Comparison of ENCODE assay signal across 13 cellular contexts in the genomic region with DNA sequence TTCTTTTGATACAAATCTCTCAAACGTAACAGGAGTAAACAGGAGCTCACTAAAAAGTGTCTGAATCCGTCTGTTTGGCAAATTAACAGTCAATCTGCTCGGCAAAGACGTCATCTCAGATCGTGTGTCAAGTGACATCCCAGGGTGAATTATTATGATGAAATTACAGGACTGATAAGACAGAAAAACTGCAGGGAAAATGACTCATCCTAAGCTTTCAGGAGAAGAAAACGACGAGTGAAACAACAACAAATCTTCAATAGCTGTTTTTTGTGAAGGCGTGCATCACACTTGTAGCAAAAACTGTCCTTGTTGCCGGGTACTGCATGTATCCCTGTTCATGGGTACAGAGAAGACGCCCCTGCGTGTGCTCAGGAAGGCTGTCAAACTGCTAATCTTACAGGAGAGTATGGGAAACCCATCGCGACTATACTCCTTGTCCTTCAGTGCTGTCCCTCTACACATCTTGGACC. TPM values are rescaled to one million over a fixed set of nuclear protein-coding genes. Genes with fewer than 3 reads are reported as not detected.
DNase-seq lines count a peak whose midpoint lies in the region; ATAC-seq and TF ChIP-seq lines count a peak whose summit lies in the region.
"Had no signal": no experiment of that assay in that cellular context is flagged by ENCODE, and none has a peak within 500 bp of the region (broad histone marks: within the 10 kb centered on the region; RNA-seq: fewer than 3 reads in every experiment).

No MANE protein-coding gene starts in this region.

- ATAC-seq in sciatic nerve (peak; percentile 61), GM23338 (no peak), HG03457 (IDR thresholded peaks at IDR 0.05; ENCODE audit: unreplicated experiment) (no peak)

- H2AFZ ChIP-seq in GM23338: no peak overlapping the region

- H3K27ac ChIP-seq in GM23338 (ENCODE audit: low read depth): no peak overlapping the region

- H3F3A ChIP-seq in GM23338 (replicated peaks; ENCODE audit: low read depth): no peaks in the 10 kb centered on the region

- no peaks in the 10 kb centered on the region for H3K79me2 ChIP-seq in GM23338 (replicated peaks; ENCODE audit: insufficient read depth)

- no peak for TF ChIP-seq CTCF in GM23338 (conservative IDR thresholded peaks at IDR 0.05; ENCODE audit: low read depth in 2 of 2)

- H3K27me3 ChIP-seq in GM23338 (ENCODE audit: insufficient read depth): no peaks in the 10 kb centered on the region

- no peaks in the 10 kb centered on the region for H3K36me3 Mint-ChIP-seq in GM23338 (ENCODE audit: low read depth)
- H3K36me3 Mint-ChIP-seq: activated CD4-positive, alpha-beta memory T cell treated with anti-CD3 and anti-CD28 coated beads for 36 hours had no signal

- no peaks in the 10 kb centered on the region for H4K20me1 ChIP-seq in GM23338 (replicated peaks; ENCODE audit: insufficient read depth)

- H3K4me1 ChIP-seq in GM23338 (ENCODE audit: insufficient read depth): no peaks in the 10 kb centered on the region

- no peak overlapping the region for H3K4me3 ChIP-seq in GM23338

- intact Hi-C loops in sciatic nerve (cut with DNase I): no loop called here

- H3K4me3 Mint-ChIP-seq in GM23338: no peak overlapping the region
- H3K4me3 Mint-ChIP-seq: activated CD4-positive, alpha-beta memory T cell treated with anti-CD3 and anti-CD28 coated beads for 36 hours; central memory CD8-positive, alpha-beta T cell had no signal

- peaks cover 7% of the 10 kb centered on the region; the same call in 2 of the 3 replicates for H3K4me1 Mint-ChIP-seq in GM23338
- H3K4me1 Mint-ChIP-seq: central memory CD8-positive, alpha-beta T cell had no signal

- no peaks in the 10 kb centered on the region for H3K9me2 ChIP-seq in GM23338 (ENCODE audit: insufficient read depth)

- H3K27ac Mint-ChIP-seq in GM23338: no peak overlapping the region; the same call in 1 of the 2 replicates
- H3K27ac Mint-ChIP-seq: activated CD4-positive, alpha-beta memory T cell treated with anti-CD3 and anti-CD28 coated beads for 36 hours had no signal

- no peaks in the 10 kb centered on the region for H3K36me3 ChIP-seq in GM23338 (ENCODE audit: insufficient read depth)

- no peaks in the 10 kb centered on the region for H3K27me3 Mint-ChIP-seq in GM23338 (ENCODE audit: insufficient read depth, low read depth, poor library complexity)

- H3K9me3 Mint-ChIP-seq in GM23338: no peaks in the 10 kb centered on the region
- H3K9me3 Mint-ChIP-seq: activated CD4-positive, alpha-beta memory T cell treated with anti-CD3 and anti-CD28 coated beads for 36 hours; central memory CD8-positive, alpha-beta T cell had no signal

- DNase-seq in DMS 273 treated with DMSO at 0.1 percent for 48 hours (lab: John Stamatoyannopoulos, UW) (peak; percentile 46), SK-N-DZ (ENCODE audit: low spot score) (peak; percentile 55), fibroblast of peridontal ligament (ENCODE audit: extremely low read depth) (peak; percentile 60), sciatic nerve (ENCODE audit: low spot score) (no peak), GM23338 (ENCODE audit: low spot score) (no peak), cerebellum (ENCODE audit: low spot score) (no peak)
- no peak for DNase-seq in activated T-cell treated with anti-CD3 and anti-CD28 coated beads, Interleukin-2, amount 50 U/mL, for 48 hours
- DNase-seq: activated CD4-positive, alpha-beta memory T cell treated with anti-CD3 and anti-CD28 coated beads for 36 hours; activated effector memory CD4-positive, alpha-beta T cell treated with Interleukin-2 at 50 U/mL for 16 hours; GF-D8; T-helper 9 cell had no signal

- no peak overlapping the region for H3K4me2 ChIP-seq in GM23338

TF ChIP-seq in GM23338, 12 proteins besides CTCF, POLR2A, EP300 and RAD21 (continues in another document):
- TF ChIP-seq, protein P1, sequence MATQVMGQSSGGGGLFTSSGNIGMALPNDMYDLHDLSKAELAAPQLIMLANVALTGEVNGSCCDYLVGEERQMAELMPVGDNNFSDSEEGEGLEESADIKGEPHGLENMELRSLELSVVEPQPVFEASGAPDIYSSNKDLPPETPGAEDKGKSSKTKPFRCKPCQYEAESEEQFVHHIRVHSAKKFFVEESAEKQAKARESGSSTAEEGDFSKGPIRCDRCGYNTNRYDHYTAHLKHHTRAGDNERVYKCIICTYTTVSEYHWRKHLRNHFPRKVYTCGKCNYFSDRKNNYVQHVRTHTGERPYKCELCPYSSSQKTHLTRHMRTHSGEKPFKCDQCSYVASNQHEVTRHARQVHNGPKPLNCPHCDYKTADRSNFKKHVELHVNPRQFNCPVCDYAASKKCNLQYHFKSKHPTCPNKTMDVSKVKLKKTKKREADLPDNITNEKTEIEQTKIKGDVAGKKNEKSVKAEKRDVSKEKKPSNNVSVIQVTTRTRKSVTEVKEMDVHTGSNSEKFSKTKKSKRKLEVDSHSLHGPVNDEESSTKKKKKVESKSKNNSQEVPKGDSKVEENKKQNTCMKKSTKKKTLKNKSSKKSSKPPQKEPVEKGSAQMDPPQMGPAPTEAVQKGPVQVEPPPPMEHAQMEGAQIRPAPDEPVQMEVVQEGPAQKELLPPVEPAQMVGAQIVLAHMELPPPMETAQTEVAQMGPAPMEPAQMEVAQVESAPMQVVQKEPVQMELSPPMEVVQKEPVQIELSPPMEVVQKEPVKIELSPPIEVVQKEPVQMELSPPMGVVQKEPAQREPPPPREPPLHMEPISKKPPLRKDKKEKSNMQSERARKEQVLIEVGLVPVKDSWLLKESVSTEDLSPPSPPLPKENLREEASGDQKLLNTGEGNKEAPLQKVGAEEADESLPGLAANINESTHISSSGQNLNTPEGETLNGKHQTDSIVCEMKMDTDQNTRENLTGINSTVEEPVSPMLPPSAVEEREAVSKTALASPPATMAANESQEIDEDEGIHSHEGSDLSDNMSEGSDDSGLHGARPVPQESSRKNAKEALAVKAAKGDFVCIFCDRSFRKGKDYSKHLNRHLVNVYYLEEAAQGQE (IDR thresholded peaks at IDR 0.05; ENCODE audit: unreplicated experiment): no peak
- TF ChIP-seq CREB1 (CRISPR knock-in tag; IDR thresholded peaks at IDR 0.05; ENCODE audit: low read depth): no peak
- TF ChIP-seq EZH2 (IDR thresholded peaks at IDR 0.05; ENCODE audit: low read depth, unreplicated experiment): no peak
- TF ChIP-seq NANOG (IDR thresholded peaks at IDR 0.05; ENCODE audit: borderline replicate concordance): no peak

RNA-seq across cellular contexts. Expression of a gene that starts 24.9 kb away (rescaled TPM):
- polyA plus RNA-seq in SK-N-DZ (2014; cell fraction: cytosol; rRNA removed): 49.0 and 52.9 TPM in 2 replicates
- polyA plus RNA-seq in SK-N-DZ (2014; cell fraction: nucleus; rRNA removed): 65.4 and 69.7 TPM in 2 replicates
- total RNA-seq in sciatic nerve (73.1 TPM), cerebellum (61.2 TPM)
- total RNA-seq in GM23338 (2014; rRNA removed; shearing (Covaris generic)): 11.7 and 17.0 TPM in 2 replicates
- polyA plus RNA-seq in GM23338 (2016; fragmentation: Nextera tagmentation; extraction: Ambion mirVana): 5.0 and 8.0 TPM in 2 replicates

Comparison
In these comparisons a context has a peak if more than half of its experiments do, and no peak if none do; other contexts are left out.
1. DNase-seq: peak in DMS 273 treated with DMSO at 0.1 percent for 48 hours (single experiment), SK-N-DZ (single experiment) and fibroblast of peridontal ligament (single experiment); none in sciatic nerve (single experiment), GM23338 (single experiment), activated T-cell treated with anti-CD3 and anti-CD28 coated beads, Interleukin-2, amount 50 U/mL, for 48 hours (0 of 2) and cerebellum (single experiment).